19 cellular contexts compared by ENCODE assay signal in genomic region chr5:143349127-143349526, GRCh38. TPM values are rescaled to one million over a fixed set of nuclear protein-coding genes. Genes with fewer than 3 reads are reported as not detected.
A peak's percentile ranks its signal among the peaks of the same experiment; 100 is the strongest.
DNase-seq lines count a peak whose midpoint lies in the region; ATAC-seq, FAIRE-seq and TF ChIP-seq lines count a peak whose summit lies in the region.
"Had no signal": no experiment of that assay in that cellular context is flagged by ENCODE, and none has a peak within 500 bp of the region (broad histone marks: within the 10 kb centered on the region; RNA-seq: fewer than 3 reads in every experiment).

No MANE protein-coding gene starts in this region.

- H3K36me3 Mint-ChIP-seq in HFFc6 (ENCODE audit: low read depth) = peaks cover 12% of the 10 kb centered on the region

- H3K27me3 Mint-ChIP-seq in HFFc6 (ENCODE audit: insufficient read depth) = no peaks in the 10 kb centered on the region
- H3K27me3 Mint-ChIP-seq: activated naive CD8-positive, alpha-beta T cell treated with anti-CD3 and anti-CD28 coated beads for 36 hours; CD4-positive, alpha-beta T cell had no signal

- no peak for TF ChIP-seq CTCF in D721Med (IDR thresholded peaks at IDR 0.05; ENCODE audit: insufficient read depth, missing control alignments)
- no peak for TF ChIP-seq CTCF in HEK293 (tag by site-specific recombination; IDR thresholded peaks at IDR 0.05)
- no peak for TF ChIP-seq CTCF in RWPE1 (conservative IDR thresholded peaks at IDR 0.05; ENCODE audit: low read depth)
- no peak for TF ChIP-seq CTCF in HFFc6 (IDR thresholded peaks at IDR 0.05)

- no peak overlapping the region for H3K27ac Mint-ChIP-seq in HFFc6
- H3K27ac Mint-ChIP-seq: activated naive CD8-positive, alpha-beta T cell treated with anti-CD3 and anti-CD28 coated beads for 36 hours; activated T-cell treated with anti-CD3 and anti-CD28 coated beads, Interleukin-2, amount 50 U/mL, for 72 hours; CD4-positive, alpha-beta T cell; H9 had no signal

- H3K4me3 ChIP-seq in HEK293 (ENCODE audit: low read depth, low read length) = no peak overlapping the region
- H3K4me3 ChIP-seq: gastroesophageal sphincter, SJCRH30 had no signal

- ATAC-seq in GM19324 (IDR thresholded peaks at IDR 0.05; ENCODE audit: low FRiP score, unreplicated experiment) = no peak
- ATAC-seq: activated T-cell treated with anti-CD3 and anti-CD28 coated beads, Interleukin-2, amount 50 U/mL, for 72 hours; gastroesophageal sphincter had no signal

- H3K4me1 Mint-ChIP-seq in HFFc6 (ENCODE audit: low read depth) = peaks cover 24% of the 10 kb centered on the region

- CTCF ChIA-PET in HEK293 (lab: Yijun Ruan, JAX) (no interaction called here), RWPE1 (lab: Yijun Ruan, JAX) (interaction anchor here (0.7 kb wide), 1 partner anchor 376 kb away, joined by 3 read pairs; no protein-coding TSS in a partner anchor)

- H3K4me3 Mint-ChIP-seq in HFFc6 = no peak overlapping the region
- H3K4me3 Mint-ChIP-seq: activated naive CD8-positive, alpha-beta T cell treated with anti-CD3 and anti-CD28 coated beads for 36 hours; activated T-cell treated with anti-CD3 and anti-CD28 coated beads, Interleukin-2, amount 50 U/mL, for 72 hours; CD4-positive, alpha-beta T cell; H9 had no signal

- POLR2A ChIA-PET in HEK293 (lab: Yijun Ruan, JAX) = no interaction called here
- POLR2A ChIA-PET in RWPE1 (lab: Yijun Ruan, JAX; ENCODE audit: low non-redundant PET) = no interaction called here

- no peaks in the 10 kb centered on the region for H3K36me3 ChIP-seq in HEK293 (ENCODE audit: control insufficient read depth in 2 of 2, insufficient read depth in 1 of 2, low read length in 2 of 2)
- H3K36me3 ChIP-seq: gastroesophageal sphincter, SJCRH30 had no signal

- H3K9me3 ChIP-seq in HEK293 (ENCODE audit: control insufficient read depth, insufficient read depth, low read depth, low read length) = no peaks in the 10 kb centered on the region
- H3K9me3 ChIP-seq: gastroesophageal sphincter, SJCRH30 had no signal

- H3K9me3 Mint-ChIP-seq in HFFc6 = no peaks in the 10 kb centered on the region
- H3K9me3 Mint-ChIP-seq: activated naive CD8-positive, alpha-beta T cell treated with anti-CD3 and anti-CD28 coated beads for 36 hours; CD4-positive, alpha-beta T cell; H9 had no signal

- H3K27ac ChIP-seq in HEK293 (ENCODE audit: extremely low read depth, low read depth, low read length) (no peak overlapping the region), RWPE1 (no peak overlapping the region)
- H3K27ac ChIP-seq: gastroesophageal sphincter, SJCRH30 had no signal

- peak; percentile 68 for FAIRE-seq in D721Med (lab: Jason Lieb, UNC)

- H3K4me1 ChIP-seq in HEK293 (ENCODE audit: control insufficient read depth, insufficient read depth, low read length) = peaks cover 7% of the 10 kb centered on the region

- DNase-seq in D721Med (ENCODE audit: insufficient read length, low spot score) (no peak), RWPE1 (ENCODE audit: low spot score) (peak; percentile 12), iris pigment epithelial cell (ENCODE audit: low read depth) (peak; percentile 49), NCI-H187 (lab: John Stamatoyannopoulos, UW) (no peak), HFFc6 (no peak)
- no peak for DNase-seq in activated naive CD4-positive, alpha-beta T cell (lab: John Stamatoyannopoulos, UW)
- DNase-seq: activated CD8-positive, alpha-beta memory T cell treated with anti-CD3 and anti-CD28 coated beads for 24 hours; activated naive CD8-positive, alpha-beta T cell treated with anti-CD3 and anti-CD28 coated beads for 36 hours; activated T-cell treated with anti-CD3 and anti-CD28 coated beads, Interleukin-2, amount 50 U/mL, for 72 hours; CD4-positive, alpha-beta T cell; dermis blood vessel endothelial cell; H9; NCI-H146; stimulated activated naive CD4-positive, alpha-beta T cell treated with Interleukin-2 at 50 U/mL for 16 hours; trophoblast cell had no signal

TF ChIP-seq in HEK293, 187 proteins besides CTCF, POLR2A, EP300 and RAD21:
- TF ChIP-seq OSR2 (tag by site-specific recombination; IDR thresholded peaks at IDR 0.05) = peak; percentile 19; the same call in 1 of the 2 replicates
- 0 out of 2 replicates have a peak, but pooled peaks have one; percentile 12 for TF ChIP-seq ZNF600 (tag by site-specific recombination; IDR thresholded peaks at IDR 0.05)
- no peak for TF ChIP-seq AEBP2 (tag by site-specific recombination; IDR thresholded peaks at IDR 0.05; ENCODE audit: borderline replicate concordance)
- TF ChIP-seq PRDM10 (tag by site-specific recombination; IDR thresholded peaks at IDR 0.05) = peak; percentile 59
- 0 out of 2 replicates have a peak, but pooled peaks have one; percentile 25 for TF ChIP-seq SP7 (tag by site-specific recombination; IDR thresholded peaks at IDR 0.05)
TF ChIP-seq in HEK293: peak in this region for 4.

RNA-seq across cellular contexts. Expression of gene NR3C1, which starts 54.4 kb away (rescaled TPM):
- 10 to 100 TPM; 61.6 to 86.9 (median 71.5) TPM for total RNA-seq in HFFc6 (2021; fragmentation: NEBNext Ultra II Directional; extraction: Animal tissue kit (Norgen Biotek cat#: 25700))

Comparison
In these comparisons a context has a peak if more than half of its experiments do, and no peak if none do; other contexts are left out.
1. DNase-seq: peak in RWPE1 (single experiment) and iris pigment epithelial cell (single experiment); none in D721Med (single experiment), NCI-H187 (0 of 2), activated naive CD4-positive, alpha-beta T cell (0 of 4) and HFFc6 (single experiment).